In the genomic region with DNA sequence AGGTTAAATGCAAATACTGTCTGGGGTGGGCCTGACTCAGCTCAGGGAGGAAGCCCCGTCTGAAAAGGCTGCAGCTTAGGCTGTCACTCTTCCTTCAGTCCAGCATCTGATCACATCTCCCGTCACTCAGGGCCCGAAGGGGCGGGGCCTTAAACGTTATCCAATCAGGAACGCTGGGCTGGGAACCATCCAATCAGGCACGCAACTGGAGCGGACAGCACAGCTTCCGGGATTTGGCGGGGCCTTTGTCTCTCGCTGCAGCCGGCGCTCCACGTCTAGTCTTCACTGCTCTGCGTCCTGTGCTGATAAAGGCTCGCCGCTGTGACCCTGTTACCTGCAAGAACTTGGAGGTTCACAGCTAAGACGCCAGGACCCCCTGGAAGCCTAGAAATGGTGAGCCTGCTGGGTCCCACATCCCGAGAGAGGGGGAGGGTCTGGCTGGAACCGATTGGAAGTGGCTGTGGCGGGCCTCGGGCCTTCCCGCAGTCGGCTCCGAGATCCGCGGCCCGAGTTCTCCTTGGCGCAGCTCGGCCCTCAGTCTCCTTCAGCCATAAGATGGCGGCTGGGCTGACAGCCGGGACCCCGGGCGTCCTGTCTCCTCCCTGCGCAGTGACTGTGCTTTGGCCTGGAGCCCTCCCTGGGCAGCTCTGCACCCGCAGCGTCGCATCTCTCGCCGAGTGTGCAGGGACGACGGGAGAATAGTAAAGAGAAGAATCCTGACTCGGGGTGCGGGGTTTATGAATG, we compare ENCODE assay signal across 1 cellular context.
TF ChIP-seq lines count a peak whose summit lies in the region.

Gene ZNF92 (plus strand): TSS at position 248 of the 744 bp plus-strand sequence. CDS start 143 bp downstream, at position 391.

TF ChIP-seq in K562, 482 proteins besides CTCF, POLR2A, EP300 and RAD21 (continued from another document and continues in another):
- TF ChIP-seq HNRNPLL (IDR thresholded peaks at IDR 0.05; ENCODE audit: low read depth, low read length, poor library complexity, severe bottlenecking) (peak; percentile 57), CREB3 (tag; conservative IDR thresholded peaks at IDR 0.05; ENCODE audit: low read depth) (no peak), HNRNPH1 (optimal IDR thresholded peaks at IDR 0.05; ENCODE audit: low read depth, low read length) (no peak), ARID1B (IDR thresholded peaks at IDR 0.05) (no peak; the same call in 1 of the 2 replicates), CSDE1 (IDR thresholded peaks at IDR 0.05) (no peak), CGGBP1 (CRISPR knock-in tag; IDR thresholded peaks at IDR 0.05) (no peak), KLF13 (tag; IDR thresholded peaks at IDR 0.05; ENCODE audit: borderline replicate concordance, low read depth) (no peak), HNRNPK (IDR thresholded peaks at IDR 0.05; ENCODE audit: low read depth, low read length, poor library complexity, severe bottlenecking) (no peak), ZSCAN32 (CRISPR knock-in tag; IDR thresholded peaks at IDR 0.05) (no peak), SAP30 (IDR thresholded peaks at IDR 0.05; ENCODE audit: borderline replicate concordance, insufficient read depth, low read depth, low read length, poor library complexity, severe bottlenecking) (peak; percentile 96), ESRRA (IDR thresholded peaks at IDR 0.05; ENCODE audit: borderline replicate concordance, low read depth) (no peak), ZNF24 (IDR thresholded peaks at IDR 0.05) (no peak), SOX6 (IDR thresholded peaks at IDR 0.05) (peak; percentile 61; the same call in 1 of the 2 replicates), SNRNP70 (optimal IDR thresholded peaks at IDR 0.05; ENCODE audit: low read depth, low read length) (no peak), ZBTB7A (IDR thresholded peaks at IDR 0.05; ENCODE audit: borderline replicate concordance, control insufficient read depth, low read depth, low read length) (no peak; the same call in 1 of the 2 replicates), ZNF140 (CRISPR knock-in tag; IDR thresholded peaks at IDR 0.05) (no peak), EP400 (IDR thresholded peaks at IDR 0.05) (peak; percentile 88), ZNF277 (CRISPR knock-in tag; IDR thresholded peaks at IDR 0.05; ENCODE audit: borderline replicate concordance) (no peak), MTF1 (CRISPR knock-in tag; IDR thresholded peaks at IDR 0.05; ENCODE audit: borderline replicate concordance) (no peak), MED1 (CRISPR knock-in tag; IDR thresholded peaks at IDR 0.05; ENCODE audit: borderline replicate concordance) (no peak), ZNF224 (CRISPR knock-in tag; IDR thresholded peaks at IDR 0.05) (no peak), ZNF316 (IDR thresholded peaks at IDR 0.05) (no peak), DLX4 (CRISPR knock-in tag; IDR thresholded peaks at IDR 0.05) (no peak), SAFB (IDR thresholded peaks at IDR 0.05; ENCODE audit: borderline replicate concordance, low read depth, low read length) (no peak), SLC30A9 (CRISPR knock-in tag; IDR thresholded peaks at IDR 0.05) (no peak), GABPB1 (CRISPR knock-in tag; IDR thresholded peaks at IDR 0.05) (peak; percentile 56), ZNF639 (CRISPR knock-in tag; conservative IDR thresholded peaks at IDR 0.05 in 1 of 2, IDR thresholded peaks at IDR 0.05 in 1 of 2) (no peak), ZNF586 (CRISPR knock-in tag; conservative IDR thresholded peaks at IDR 0.05) (no peak), ZNF23 (CRISPR knock-in tag; IDR thresholded peaks at IDR 0.05) (no peak), ZNF668 (CRISPR knock-in tag; IDR thresholded peaks at IDR 0.05) (no peak)
- TF ChIP-seq, protein P1, sequence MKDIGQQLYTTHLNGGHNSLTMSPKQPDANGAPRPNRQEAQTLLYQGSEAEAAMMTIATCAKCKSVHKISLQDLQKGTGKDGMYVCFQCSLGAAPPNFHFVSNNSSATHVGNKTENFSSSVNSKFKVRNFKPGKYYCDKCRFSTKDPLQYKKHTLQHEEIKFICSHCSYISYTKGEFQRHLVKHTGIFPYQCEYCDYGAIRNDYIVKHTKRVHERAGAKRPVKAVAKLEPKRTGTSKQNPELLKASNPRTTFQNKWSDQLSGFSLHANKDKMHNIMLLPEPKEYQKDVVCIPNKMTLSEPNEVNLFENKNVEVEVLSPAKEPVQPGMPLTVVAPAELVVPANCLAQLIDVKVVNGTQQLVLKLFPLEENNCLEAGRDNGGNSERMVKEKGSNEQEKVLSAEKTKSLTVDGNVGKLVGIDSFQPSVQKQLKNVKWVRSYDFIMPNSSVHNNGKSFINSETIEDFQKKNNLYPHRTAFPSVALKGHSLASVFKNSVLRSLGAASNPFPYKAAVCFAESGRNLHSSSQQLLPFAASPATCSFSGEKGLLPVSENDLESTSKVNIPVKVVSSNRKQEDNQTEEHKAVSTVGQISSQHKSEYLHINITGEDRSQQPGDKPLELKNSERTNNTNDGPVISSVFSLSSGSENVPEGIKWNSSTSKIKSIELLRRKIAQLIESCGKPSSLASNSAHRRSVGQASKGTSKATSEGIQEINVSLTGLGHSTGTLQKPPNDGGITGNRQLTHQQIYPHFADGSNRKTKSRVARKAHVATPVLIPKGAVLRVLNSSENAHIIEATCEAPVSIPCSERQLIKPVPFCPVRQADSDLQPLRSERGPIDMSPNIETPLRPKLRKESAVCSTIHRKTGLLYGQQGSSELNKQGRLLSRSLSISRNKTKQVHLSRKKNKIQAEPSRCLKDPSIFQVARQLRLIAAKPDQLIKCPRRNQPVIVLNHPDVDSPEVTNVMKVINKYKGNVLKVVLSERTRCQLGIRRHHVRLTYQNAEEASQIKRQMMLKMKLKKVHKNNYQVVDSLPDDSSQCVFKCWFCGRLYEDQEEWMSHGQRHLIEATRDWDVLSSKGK (CRISPR knock-in tag; IDR thresholded peaks at IDR 0.05), result no peak
- TF ChIP-seq, protein P2, sequence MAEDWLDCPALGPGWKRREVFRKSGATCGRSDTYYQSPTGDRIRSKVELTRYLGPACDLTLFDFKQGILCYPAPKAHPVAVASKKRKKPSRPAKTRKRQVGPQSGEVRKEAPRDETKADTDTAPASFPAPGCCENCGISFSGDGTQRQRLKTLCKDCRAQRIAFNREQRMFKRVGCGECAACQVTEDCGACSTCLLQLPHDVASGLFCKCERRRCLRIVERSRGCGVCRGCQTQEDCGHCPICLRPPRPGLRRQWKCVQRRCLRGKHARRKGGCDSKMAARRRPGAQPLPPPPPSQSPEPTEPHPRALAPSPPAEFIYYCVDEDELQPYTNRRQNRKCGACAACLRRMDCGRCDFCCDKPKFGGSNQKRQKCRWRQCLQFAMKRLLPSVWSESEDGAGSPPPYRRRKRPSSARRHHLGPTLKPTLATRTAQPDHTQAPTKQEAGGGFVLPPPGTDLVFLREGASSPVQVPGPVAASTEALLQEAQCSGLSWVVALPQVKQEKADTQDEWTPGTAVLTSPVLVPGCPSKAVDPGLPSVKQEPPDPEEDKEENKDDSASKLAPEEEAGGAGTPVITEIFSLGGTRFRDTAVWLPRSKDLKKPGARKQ (CRISPR knock-in tag; IDR thresholded peaks at IDR 0.05), result no peak
- TF ChIP-seq, protein P3, sequence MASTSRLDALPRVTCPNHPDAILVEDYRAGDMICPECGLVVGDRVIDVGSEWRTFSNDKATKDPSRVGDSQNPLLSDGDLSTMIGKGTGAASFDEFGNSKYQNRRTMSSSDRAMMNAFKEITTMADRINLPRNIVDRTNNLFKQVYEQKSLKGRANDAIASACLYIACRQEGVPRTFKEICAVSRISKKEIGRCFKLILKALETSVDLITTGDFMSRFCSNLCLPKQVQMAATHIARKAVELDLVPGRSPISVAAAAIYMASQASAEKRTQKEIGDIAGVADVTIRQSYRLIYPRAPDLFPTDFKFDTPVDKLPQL (IDR thresholded peaks at IDR 0.05; ENCODE audit: extremely low read depth, insufficient read length), result peak; percentile 85
- TF ChIP-seq, protein P4, sequence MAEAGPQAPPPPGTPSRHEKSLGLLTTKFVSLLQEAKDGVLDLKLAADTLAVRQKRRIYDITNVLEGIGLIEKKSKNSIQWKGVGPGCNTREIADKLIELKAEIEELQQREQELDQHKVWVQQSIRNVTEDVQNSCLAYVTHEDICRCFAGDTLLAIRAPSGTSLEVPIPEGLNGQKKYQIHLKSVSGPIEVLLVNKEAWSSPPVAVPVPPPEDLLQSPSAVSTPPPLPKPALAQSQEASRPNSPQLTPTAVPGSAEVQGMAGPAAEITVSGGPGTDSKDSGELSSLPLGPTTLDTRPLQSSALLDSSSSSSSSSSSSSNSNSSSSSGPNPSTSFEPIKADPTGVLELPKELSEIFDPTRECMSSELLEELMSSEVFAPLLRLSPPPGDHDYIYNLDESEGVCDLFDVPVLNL (CRISPR knock-in tag; IDR thresholded peaks at IDR 0.05; ENCODE audit: low read depth), result 0 out of 2 replicates have a peak, but pooled peaks have one; percentile 62
- TF ChIP-seq, protein P5, sequence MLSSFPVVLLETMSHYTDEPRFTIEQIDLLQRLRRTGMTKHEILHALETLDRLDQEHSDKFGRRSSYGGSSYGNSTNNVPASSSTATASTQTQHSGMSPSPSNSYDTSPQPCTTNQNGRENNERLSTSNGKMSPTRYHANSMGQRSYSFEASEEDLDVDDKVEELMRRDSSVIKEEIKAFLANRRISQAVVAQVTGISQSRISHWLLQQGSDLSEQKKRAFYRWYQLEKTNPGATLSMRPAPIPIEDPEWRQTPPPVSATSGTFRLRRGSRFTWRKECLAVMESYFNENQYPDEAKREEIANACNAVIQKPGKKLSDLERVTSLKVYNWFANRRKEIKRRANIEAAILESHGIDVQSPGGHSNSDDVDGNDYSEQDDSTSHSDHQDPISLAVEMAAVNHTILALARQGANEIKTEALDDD (IDR thresholded peaks at IDR 0.05), result no peak
- TF ChIP-seq, protein P6, sequence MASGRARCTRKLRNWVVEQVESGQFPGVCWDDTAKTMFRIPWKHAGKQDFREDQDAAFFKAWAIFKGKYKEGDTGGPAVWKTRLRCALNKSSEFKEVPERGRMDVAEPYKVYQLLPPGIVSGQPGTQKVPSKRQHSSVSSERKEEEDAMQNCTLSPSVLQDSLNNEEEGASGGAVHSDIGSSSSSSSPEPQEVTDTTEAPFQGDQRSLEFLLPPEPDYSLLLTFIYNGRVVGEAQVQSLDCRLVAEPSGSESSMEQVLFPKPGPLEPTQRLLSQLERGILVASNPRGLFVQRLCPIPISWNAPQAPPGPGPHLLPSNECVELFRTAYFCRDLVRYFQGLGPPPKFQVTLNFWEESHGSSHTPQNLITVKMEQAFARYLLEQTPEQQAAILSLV (tag; IDR thresholded peaks at IDR 0.05), result no peak
- TF ChIP-seq, protein P7, sequence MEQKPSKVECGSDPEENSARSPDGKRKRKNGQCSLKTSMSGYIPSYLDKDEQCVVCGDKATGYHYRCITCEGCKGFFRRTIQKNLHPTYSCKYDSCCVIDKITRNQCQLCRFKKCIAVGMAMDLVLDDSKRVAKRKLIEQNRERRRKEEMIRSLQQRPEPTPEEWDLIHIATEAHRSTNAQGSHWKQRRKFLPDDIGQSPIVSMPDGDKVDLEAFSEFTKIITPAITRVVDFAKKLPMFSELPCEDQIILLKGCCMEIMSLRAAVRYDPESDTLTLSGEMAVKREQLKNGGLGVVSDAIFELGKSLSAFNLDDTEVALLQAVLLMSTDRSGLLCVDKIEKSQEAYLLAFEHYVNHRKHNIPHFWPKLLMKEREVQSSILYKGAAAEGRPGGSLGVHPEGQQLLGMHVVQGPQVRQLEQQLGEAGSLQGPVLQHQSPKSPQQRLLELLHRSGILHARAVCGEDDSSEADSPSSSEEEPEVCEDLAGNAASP (IDR thresholded peaks at IDR 0.05), result no peak
- TF ChIP-seq, protein P8, sequence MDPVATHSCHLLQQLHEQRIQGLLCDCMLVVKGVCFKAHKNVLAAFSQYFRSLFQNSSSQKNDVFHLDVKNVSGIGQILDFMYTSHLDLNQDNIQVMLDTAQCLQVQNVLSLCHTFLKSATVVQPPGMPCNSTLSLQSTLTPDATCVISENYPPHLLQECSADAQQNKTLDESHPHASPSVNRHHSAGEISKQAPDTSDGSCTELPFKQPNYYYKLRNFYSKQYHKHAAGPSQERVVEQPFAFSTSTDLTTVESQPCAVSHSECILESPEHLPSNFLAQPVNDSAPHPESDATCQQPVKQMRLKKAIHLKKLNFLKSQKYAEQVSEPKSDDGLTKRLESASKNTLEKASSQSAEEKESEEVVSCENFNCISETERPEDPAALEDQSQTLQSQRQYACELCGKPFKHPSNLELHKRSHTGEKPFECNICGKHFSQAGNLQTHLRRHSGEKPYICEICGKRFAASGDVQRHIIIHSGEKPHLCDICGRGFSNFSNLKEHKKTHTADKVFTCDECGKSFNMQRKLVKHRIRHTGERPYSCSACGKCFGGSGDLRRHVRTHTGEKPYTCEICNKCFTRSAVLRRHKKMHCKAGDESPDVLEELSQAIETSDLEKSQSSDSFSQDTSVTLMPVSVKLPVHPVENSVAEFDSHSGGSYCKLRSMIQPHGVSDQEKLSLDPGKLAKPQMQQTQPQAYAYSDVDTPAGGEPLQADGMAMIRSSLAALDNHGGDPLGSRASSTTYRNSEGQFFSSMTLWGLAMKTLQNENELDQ (CRISPR knock-in tag; IDR thresholded peaks at IDR 0.05; ENCODE audit: borderline replicate concordance), result no peak
